ENCODE assay signal across 8 cellular contexts in genomic region chr20:50165687-50166554, GRCh38. TPM values are rescaled to one million over a fixed set of nuclear protein-coding genes. Genes with fewer than 3 reads are reported as not detected.
DNase-seq lines count a peak whose midpoint lies in the region; ATAC-seq, FAIRE-seq and TF ChIP-seq lines count a peak whose summit lies in the region.

No MANE protein-coding gene starts in this region.

- H3K36me3 ChIP-seq in astrocyte (ENCODE audit: insufficient read depth, low read length) (no peaks in the 10 kb centered on the region), rectal smooth muscle tissue (ENCODE audit: control insufficient read depth, insufficient read depth, low read length) (no peaks in the 10 kb centered on the region), vagina (no peaks in the 10 kb centered on the region)

- H3K27ac Mint-ChIP-seq in T-helper 2 cell treated with Interferon-gamma antibody and Interleukin-4, amounts not matched to agents 5 μg/mL and 100 μg/mL, for 36 hours = peak overlapping the region; percentile 88
- H3K27ac Mint-ChIP-seq in astrocyte (ENCODE audit: unreplicated experiment) = peak overlapping the region; percentile 99

- H3K4me3 Mint-ChIP-seq in T-helper 2 cell treated with Interferon-gamma antibody and Interleukin-4, amounts not matched to agents 5 μg/mL and 100 μg/mL, for 36 hours = peak overlapping the region; percentile 81
- H3K4me3 Mint-ChIP-seq in astrocyte (ENCODE audit: unreplicated experiment) = peak overlapping the region; percentile 82

- FAIRE-seq in astrocyte (lab: Jason Lieb, UNC) = peak; percentile 43

- TF ChIP-seq POLR2A in GM10847 (IDR thresholded peaks at IDR 0.05; ENCODE audit: extremely low read depth, insufficient read length) (peak; percentile 23), vagina (IDR thresholded peaks at IDR 0.05) (no peak)

- H3K36me3 Mint-ChIP-seq in T-helper 2 cell treated with Interferon-gamma antibody and Interleukin-4, amounts not matched to agents 5 μg/mL and 100 μg/mL, for 36 hours (ENCODE audit: low read depth) = peaks cover 3% of the 10 kb centered on the region
- H3K36me3 Mint-ChIP-seq in astrocyte (ENCODE audit: low read depth, unreplicated experiment) = peaks cover 1% of the 10 kb centered on the region

- peak overlapping the region; percentile 92 for H3K9ac ChIP-seq in astrocyte (ENCODE audit: low read length)
- H3K9ac ChIP-seq in rectal smooth muscle tissue (ENCODE audit: low read length) = peak overlapping the region; percentile 10

- H3K27me3 ChIP-seq in astrocyte (ENCODE audit: insufficient read depth, low read length) = no peaks in the 10 kb centered on the region
- H3K27me3 ChIP-seq in rectal smooth muscle tissue (ENCODE audit: control insufficient read depth, insufficient read depth, low read length) = no peaks in the 10 kb centered on the region
- H3K27me3 ChIP-seq in vagina = no peaks in the 10 kb centered on the region

- peak overlapping the region; percentile 76 for H2AFZ ChIP-seq in astrocyte (ENCODE audit: low read depth, low read length)

- H3K4me1 ChIP-seq in astrocyte (ENCODE audit: insufficient read depth, low read length) = peaks cover 21% of the 10 kb centered on the region
- H3K4me1 ChIP-seq in rectal smooth muscle tissue (ENCODE audit: control insufficient read depth, insufficient read depth, low read length) = peaks cover 12% of the 10 kb centered on the region
- peaks cover 39% of the 10 kb centered on the region for H3K4me1 ChIP-seq in vagina

- no peaks in the 10 kb centered on the region for H3K79me2 ChIP-seq in astrocyte (ENCODE audit: insufficient read depth, low read length)

- intact Hi-C loops in vagina (cut with DNase I) = loop anchor here (5.0 kb wide), 1 partner anchor 44 kb away; no protein-coding TSS in a partner anchor

- H3K27me3 Mint-ChIP-seq in T-helper 2 cell treated with Interferon-gamma antibody and Interleukin-4, amounts not matched to agents 5 μg/mL and 100 μg/mL, for 36 hours (ENCODE audit: low read depth) = no peaks in the 10 kb centered on the region
- H3K27me3 Mint-ChIP-seq in astrocyte (ENCODE audit: low read depth, unreplicated experiment) = no peaks in the 10 kb centered on the region

- H3K27ac ChIP-seq in astrocyte (ENCODE audit: low read depth, low read length) (peak overlapping the region; percentile 98), rectal smooth muscle tissue (ENCODE audit: low read depth, low read length) (peak overlapping the region; percentile 84), vagina (peak overlapping the region; percentile 91)

- ATAC-seq in HG02798 (IDR thresholded peaks at IDR 0.05; ENCODE audit: poor library complexity, unreplicated experiment) = peak; percentile 89

- peak overlapping the region; percentile 88 for H3K4me2 ChIP-seq in astrocyte (ENCODE audit: low read length)

- H3K9me3 ChIP-seq in astrocyte (ENCODE audit: insufficient read depth, low read depth, low read length) = no peaks in the 10 kb centered on the region
- no peaks in the 10 kb centered on the region for H3K9me3 ChIP-seq in vagina

- TF ChIP-seq CTCF in astrocyte (IDR thresholded peaks at IDR 0.05; ENCODE audit: insufficient read depth, low read depth, low read length) = no peak
- no peak for TF ChIP-seq CTCF in vagina (IDR thresholded peaks at IDR 0.05)

- H4K20me1 ChIP-seq in astrocyte (ENCODE audit: insufficient read depth, low read length) = no peaks in the 10 kb centered on the region

- H3K4me3 ChIP-seq in astrocyte (ENCODE audit: insufficient read depth, low read depth, low read length) = peak overlapping the region; percentile 59
- H3K4me3 ChIP-seq in rectal smooth muscle tissue (ENCODE audit: low read length) = peak overlapping the region; percentile 64
- peak overlapping the region; percentile 4 to 34 for H3K4me3 ChIP-seq in vagina

- peak; percentile 97 for DNase-seq in NCI-H1694 treated with DMSO at 0.1 percent for 48 hours (lab: John Stamatoyannopoulos, UW)
- peak; percentile 85 for DNase-seq in T-helper 2 cell treated with Interferon-gamma antibody and Interleukin-4, amounts not matched to agents 5 μg/mL and 100 μg/mL, for 36 hours (ENCODE audit: low spot score)
- peak; percentile 100 for DNase-seq in astrocyte (ENCODE audit: low read depth)
- peak; percentile 98 for DNase-seq in hepatic stellate cell (ENCODE audit: low spot score)
- DNase-seq in vagina (ENCODE audit: extremely low spot score in 2 of 2) = peak in 1 of 2 donors; percentile 100

- peaks cover 13% of the 10 kb centered on the region for H3K4me1 Mint-ChIP-seq in T-helper 2 cell treated with Interferon-gamma antibody and Interleukin-4, amounts not matched to agents 5 μg/mL and 100 μg/mL, for 36 hours (ENCODE audit: low read depth)
- peaks cover 24% of the 10 kb centered on the region for H3K4me1 Mint-ChIP-seq in astrocyte (ENCODE audit: low read depth, unreplicated experiment)

- peaks cover 4% of the 10 kb centered on the region for H3K9me3 Mint-ChIP-seq in T-helper 2 cell treated with Interferon-gamma antibody and Interleukin-4, amounts not matched to agents 5 μg/mL and 100 μg/mL, for 36 hours
- no peaks in the 10 kb centered on the region for H3K9me3 Mint-ChIP-seq in astrocyte (ENCODE audit: unreplicated experiment)

RNA-seq across cellular contexts. Expression of gene PEDS1, which starts 12.4 kb away (rescaled TPM):
- total RNA-seq in astrocyte (41.6 and 44.1 TPM in 2 replicates), vagina (25.5 TPM)

RNA-seq across cellular contexts. Expression of gene CEBPB, which starts 24.7 kb away (rescaled TPM):
- total RNA-seq in astrocyte (33.8 and 34.6 TPM in 2 replicates), vagina (264 TPM)

RNA-seq across cellular contexts. Expression of gene UBE2V1, which starts 53.0 kb away (rescaled TPM):
- 136 and 139 TPM in 2 replicates for total RNA-seq in astrocyte
- 74.2 TPM for total RNA-seq in vagina
